Comparison of ENCODE assay signal across 26 cellular contexts in genomic region chr11:120065176-120065575, GRCh38.
"Had no signal": no experiment of that assay in that cellular context is flagged by ENCODE, and none has a peak within 500 bp of the region (broad histone marks: within the 10 kb centered on the region; RNA-seq: fewer than 3 reads in every experiment).

No MANE protein-coding gene starts in this region.

- H3K9me3 Mint-ChIP-seq: immature natural killer cell; memory B cell; nephron progenitor cell; stimulated activated naive B cell treated with anti-CD40 and anti-IgM and Interleukin-4, amounts not matched to agents 10 μg/mL and 1 μg/mL and 100 μg/mL, for 72 hours had no signal

- H3K4me3 ChIP-seq: esophagus squamous epithelium, gastroesophageal sphincter, left ventricle myocardium inferior, lower lobe of right lung, psoas muscle, sigmoid colon, skin epidermis, stomach, thoracic aorta, transverse colon had no signal

- DNase-seq: effector memory CD4-positive, alpha-beta T cell; esophagus squamous epithelium; foreskin fibroblast; immature natural killer cell; kidney; left cardiac atrium; left ventricle myocardium inferior; lower lobe of right lung; naive B cell; nephron progenitor cell; psoas muscle; retina; sigmoid colon; stimulated activated CD4-positive, alpha-beta T cell treated with anti-CD3 and anti-CD28 coated beads, Interleukin-2, amount 100 ng/mL, for 24 hours; stimulated activated CD4-positive, alpha-beta T cell treated with anti-CD3 and anti-CD28 coated beads, Interleukin-4, amount 100 ng/mL, for 4 hours; stimulated activated naive B cell treated with anti-CD40 and anti-IgM and Interleukin-4, amounts not matched to agents 10 μg/mL and 1 μg/mL and 100 μg/mL, for 72 hours; stomach; substantia nigra; transverse colon had no signal

- H3K4me1 ChIP-seq: left ventricle myocardium inferior, lower lobe of right lung, psoas muscle, transverse colon had no signal

- H3K36me3 ChIP-seq: esophagus squamous epithelium, gastroesophageal sphincter, left ventricle myocardium inferior, lower lobe of right lung, sigmoid colon, stomach, thoracic aorta, transverse colon had no signal

- H3K4me3 Mint-ChIP-seq: immature natural killer cell; memory B cell; nephron progenitor cell; stimulated activated naive B cell treated with anti-CD40 and anti-IgM and Interleukin-4, amounts not matched to agents 10 μg/mL and 1 μg/mL and 100 μg/mL, for 72 hours had no signal

- H3K9me3 ChIP-seq: esophagus squamous epithelium, gastroesophageal sphincter, left ventricle myocardium inferior, lower lobe of right lung, psoas muscle, sigmoid colon, stomach, thoracic aorta, transverse colon had no signal

- H3K27ac ChIP-seq: epithelial cell of prostate, gastroesophageal sphincter, left ventricle myocardium inferior, lower lobe of right lung, psoas muscle, sigmoid colon, skin epidermis, stomach, thoracic aorta, transverse colon had no signal

- H3K27me3 ChIP-seq: transverse colon had no signal

- FAIRE-seq: colon, kidney, urothelium cell line had no signal

- H3K27ac Mint-ChIP-seq: immature natural killer cell; memory B cell; stimulated activated naive B cell treated with anti-CD40 and anti-IgM and Interleukin-4, amounts not matched to agents 10 μg/mL and 1 μg/mL and 100 μg/mL, for 72 hours had no signal

- H3K4me1 Mint-ChIP-seq: immature natural killer cell, memory B cell had no signal

- H3K36me3 Mint-ChIP-seq: immature natural killer cell; memory B cell; naive B cell; stimulated activated naive B cell treated with anti-CD40 and anti-IgM and Interleukin-4, amounts not matched to agents 10 μg/mL and 1 μg/mL and 100 μg/mL, for 72 hours had no signal
